8 cellular contexts compared by ENCODE assay signal in the genomic region with DNA sequence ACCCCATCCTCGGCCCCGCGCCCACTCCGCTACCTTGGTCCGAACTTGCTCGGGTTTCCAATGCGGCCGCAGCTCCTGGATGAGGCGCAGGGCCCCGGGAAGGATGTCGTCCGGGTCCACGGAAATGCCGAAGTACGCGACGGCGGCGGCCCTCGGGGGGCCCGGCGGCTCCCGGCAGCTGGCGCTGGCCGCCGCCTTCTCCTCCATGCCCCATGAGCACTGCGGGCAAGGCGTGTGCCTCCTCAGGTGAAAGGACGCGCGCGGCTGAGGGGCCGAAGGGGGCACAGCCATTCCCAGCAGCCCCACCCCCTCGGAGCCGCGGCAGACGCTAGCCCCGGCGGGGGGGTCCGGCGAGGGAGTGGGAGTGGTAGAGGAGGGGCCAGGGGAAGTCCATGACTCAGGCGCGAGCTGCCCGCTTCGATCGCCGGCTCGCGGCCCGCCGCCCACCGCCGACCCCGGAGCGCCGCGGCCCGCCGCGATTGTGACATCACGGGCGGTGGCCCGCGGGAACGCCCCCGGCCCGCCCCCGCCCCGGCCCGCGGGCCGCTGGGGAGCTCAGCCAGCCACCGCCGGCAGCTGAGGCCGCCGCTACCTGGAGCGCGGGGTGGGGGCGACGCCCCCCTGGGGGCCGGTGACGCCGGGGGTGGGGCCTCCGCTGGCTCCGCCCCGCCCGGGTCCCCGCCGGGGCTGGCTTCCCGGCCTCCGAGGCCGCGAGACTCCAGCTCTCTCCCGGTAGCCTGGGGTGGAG. TPM values are rescaled to one million over a fixed set of nuclear protein-coding genes. Genes with fewer than 3 reads are reported as not detected.
DNase-seq lines count a peak whose midpoint lies in the region; ATAC-seq and TF ChIP-seq lines count a peak whose summit lies in the region.

A gene with protein sequence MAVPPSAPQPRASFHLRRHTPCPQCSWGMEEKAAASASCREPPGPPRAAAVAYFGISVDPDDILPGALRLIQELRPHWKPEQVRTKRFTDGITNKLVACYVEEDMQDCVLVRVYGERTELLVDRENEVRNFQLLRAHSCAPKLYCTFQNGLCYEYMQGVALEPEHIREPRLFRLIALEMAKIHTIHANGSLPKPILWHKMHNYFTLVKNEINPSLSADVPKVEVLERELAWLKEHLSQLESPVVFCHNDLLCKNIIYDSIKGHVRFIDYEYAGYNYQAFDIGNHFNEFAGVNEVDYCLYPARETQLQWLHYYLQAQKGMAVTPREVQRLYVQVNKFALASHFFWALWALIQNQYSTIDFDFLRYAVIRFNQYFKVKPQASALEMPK (minus strand): TSS at position 483 of the 748 bp plus-strand sequence. CDS start 192 bp downstream, at position 291.

- DNase-seq in NCI-H2029 (lab: John Stamatoyannopoulos, UW) (peak; percentile 21), NCI-H2029 treated with DMSO at 0.1 percent for 48 hours (lab: John Stamatoyannopoulos, UW) (no peak), activated gamma-delta T cell (lab: John Stamatoyannopoulos, UW) (peak; percentile 69), germinal center (ENCODE audit: low spot score) (peak; percentile 71), omental fat pad (ENCODE audit: low spot score) (no peak)

- WGBS in thymus = 1% methylated on average over 94 of the region's 94 CpGs

- ATAC-seq in omental fat pad (ENCODE audit: low FRiP score) = peak; percentile 78
- ATAC-seq in GM19395 (IDR thresholded peaks at IDR 0.05; ENCODE audit: unreplicated experiment) = no peak

- no peak for TF ChIP-seq CTCF in omental fat pad (IDR thresholded peaks at IDR 0.05)

- peaks cover 2% of the 10 kb centered on the region for H3K4me1 ChIP-seq in thymus (ENCODE audit: control insufficient read depth, insufficient read depth, low read length)

- peak within 1 kb of the TSS; percentile 61 for H3K4me3 ChIP-seq in thymus (ENCODE audit: low read length)

- H3K27ac ChIP-seq in thymus (ENCODE audit: low read depth) = peak within 1 kb of the TSS; percentile 46

- H3K9me3 ChIP-seq in thymus (ENCODE audit: control insufficient read depth) = no peaks in the 10 kb centered on the region

- H3K27me3 ChIP-seq in thymus (ENCODE audit: control insufficient read depth, insufficient read depth) = peaks cover 11% of the 10 kb centered on the region

- no peaks in the 10 kb centered on the region for H3K36me3 ChIP-seq in thymus (ENCODE audit: control insufficient read depth, insufficient read depth)

TF ChIP-seq in PFSK-1, 5 proteins besides CTCF, POLR2A, EP300 and RAD21:
- no peak for TF ChIP-seq SIN3A (IDR thresholded peaks at IDR 0.05; ENCODE audit: borderline replicate concordance, insufficient read depth, low read length)
- TF ChIP-seq FOXP2 (optimal IDR thresholded peaks at IDR 0.05; ENCODE audit: borderline replicate concordance, extremely low read depth, extremely low read length, insufficient read depth) = peak; percentile 22

RNA-seq across cellular contexts. Expression of the gene that starts here (rescaled TPM):
- 1.4 TPM for polyA plus RNA-seq in PFSK-1 (2012; ENCODE audit: insufficient read length, low read depth)
- 10 to 100 TPM; 11.8 to 16.9 (median 13.3) TPM for total RNA-seq in omental fat pad
- 9.8 TPM for polyA plus RNA-seq in thymus

Comparison
In these comparisons a context has a peak if more than half of its experiments do, and no peak if none do; other contexts are left out.
1. DNase-seq: peak in NCI-H2029 (single experiment), activated gamma-delta T cell (single experiment) and germinal center (single experiment); none in NCI-H2029 treated with DMSO at 0.1 percent for 48 hours (single experiment) and omental fat pad (single experiment).